ENCODE assay signal across 15 cellular contexts in genomic region chr2:173866858-173867620, GRCh38.
DNase-seq lines count a peak whose midpoint lies in the region; ATAC-seq and TF ChIP-seq lines count a peak whose summit lies in the region.
"Had no signal": no experiment of that assay in that cellular context is flagged by ENCODE, and none has a peak within 500 bp of the region (broad histone marks: within the 10 kb centered on the region; RNA-seq: fewer than 3 reads in every experiment).

No MANE protein-coding gene starts in this region.

- no CpG with 5 or more reads among the region's 11 CpGs for WGBS in neuronal stem cell (ENCODE audit: extremely low coverage in 2 of 2, insufficient read length in 2 of 2, insufficient replicate concordance in 1 of 2), 2 donors

- no peaks in the 10 kb centered on the region for H4K20me1 ChIP-seq in BLaER1 treated with 17β-estradiol and CSF1 and Interleukin-3, amounts not matched to agents 10 nM and 100 nM
- H4K20me1 ChIP-seq in GM23338 (replicated peaks; ENCODE audit: insufficient read depth), result no peaks in the 10 kb centered on the region

- H3K18ac ChIP-seq in neuronal stem cell (ENCODE audit: low read length), result no peak overlapping the region

- no peaks in the 10 kb centered on the region for H3F3A ChIP-seq in GM23338 (replicated peaks; ENCODE audit: low read depth)

- H3K27me3 Mint-ChIP-seq in GM23338 (ENCODE audit: insufficient read depth, low read depth, poor library complexity) (peaks cover 6% of the 10 kb centered on the region), WTC11 (ENCODE audit: low read depth) (no peaks in the 10 kb centered on the region)

- H3K79me2 ChIP-seq in GM23338 (replicated peaks; ENCODE audit: insufficient read depth), result no peaks in the 10 kb centered on the region

- H3K9me3 ChIP-seq in BLaER1 treated with 17β-estradiol and CSF1 and Interleukin-3, amounts not matched to agents 10 nM and 100 nM (replicated peaks in 1 of 11), result peaks cover 0 to 4% (median 0%) of the 10 kb centered on the region in 11 experiments; a peak in 3 of 22 replicates
- H3K9me3 ChIP-seq in neuronal stem cell (replicated peaks in 1 of 2; ENCODE audit: control insufficient read depth in 2 of 2, insufficient read depth in 1 of 2, low read depth in 1 of 2, low read length in 2 of 2), result no peaks in the 10 kb centered on the region

- CTCF ChIA-PET in WTC11 (lab: Charles Lee), result no interaction called here

- no peak overlapping the region for H3K4me3 ChIP-seq in BLaER1 treated with 17β-estradiol and CSF1 and Interleukin-3, amounts not matched to agents 10 nM and 100 nM
- H3K4me3 ChIP-seq in GM23338 (no peak overlapping the region), neuronal stem cell (ENCODE audit: low read length in 2 of 2) (no peak overlapping the region)

- no peaks in the 10 kb centered on the region for H3K79me1 ChIP-seq in neuronal stem cell (ENCODE audit: low read depth, low read length)

- H2AFZ ChIP-seq in GM23338, result peak overlapping the region; percentile 76; the same call in 1 of the 2 replicates
- H2AFZ ChIP-seq in neuronal stem cell (ENCODE audit: low read length), result peak overlapping the region; percentile 34

- H4K91ac ChIP-seq in neuronal stem cell (ENCODE audit: low read depth, low read length, poor library complexity), result no peak overlapping the region

- H2AK5ac ChIP-seq in neuronal stem cell (ENCODE audit: low read depth, low read length), result no peak overlapping the region

- TF ChIP-seq CTCF in GM23338 (conservative IDR thresholded peaks at IDR 0.05; ENCODE audit: low read depth in 2 of 2), result no peak
- no peak for TF ChIP-seq CTCF in WTC11 (IDR thresholded peaks at IDR 0.05)

- ATAC-seq in GM23338 (no peak), WTC11 (peak; percentile 56), GM21717 (IDR thresholded peaks at IDR 0.05; ENCODE audit: unreplicated experiment) (no peak)
- ATAC-seq: effector memory CD8-positive, alpha-beta T cell had no signal

- no peak overlapping the region for H3K27ac Mint-ChIP-seq in GM23338
- no peak overlapping the region for H3K27ac Mint-ChIP-seq in WTC11
- H3K27ac Mint-ChIP-seq: activated T-helper 1 cell treated with anti-CD3 and anti-CD28 coated beads, Interleukin-12 subunit alpha, Interleukin-12 subunit beta, Interleukin-2, Interleukin-4 antibody, amounts not matched to agents 30 ng/mL and 10 ng/mL and 1 ng/mL, durations not matched to agents 14 hours and 24 hours and 36 hours; effector memory CD8-positive, alpha-beta T cell; T-helper 1 cell treated with Interleukin-12 subunit alpha and Interleukin-12 subunit beta and Interleukin-4 antibody, amounts not matched to agents 30 μg/mL and 1 μg/mL, for 36 hours had no signal

- H2BK15ac ChIP-seq in neuronal stem cell (ENCODE audit: low read length), result peak overlapping the region; percentile 16

- H3K9me3 Mint-ChIP-seq in GM23338 (no peaks in the 10 kb centered on the region), WTC11 (peaks cover 5% of the 10 kb centered on the region)
- H3K9me3 Mint-ChIP-seq: activated T-helper 1 cell treated with anti-CD3 and anti-CD28 coated beads, Interleukin-12 subunit alpha, Interleukin-12 subunit beta, Interleukin-2, Interleukin-4 antibody, amounts not matched to agents 30 ng/mL and 10 ng/mL and 1 ng/mL, durations not matched to agents 14 hours and 24 hours and 36 hours; effector memory CD8-positive, alpha-beta T cell; T-helper 1 cell treated with Interleukin-12 subunit alpha and Interleukin-12 subunit beta and Interleukin-4 antibody, amounts not matched to agents 30 μg/mL and 1 μg/mL, for 36 hours had no signal

- H3K4me1 Mint-ChIP-seq in GM23338 (peaks cover 6% of the 10 kb centered on the region), WTC11 (peaks cover 7% of the 10 kb centered on the region)

- peaks cover 14 to 65% (median 33%) of the 10 kb centered on the region in 10 experiments for H3K4me1 ChIP-seq in BLaER1 treated with 17β-estradiol and CSF1 and Interleukin-3, amounts not matched to agents 10 nM and 100 nM
- H3K4me1 ChIP-seq in GM23338 (ENCODE audit: insufficient read depth) (peaks cover 5% of the 10 kb centered on the region; the same call in 1 of the 2 replicates), neuronal stem cell (ENCODE audit: control insufficient read depth in 2 of 2, insufficient read depth in 1 of 2, low read depth in 1 of 2, low read length in 2 of 2) (peaks cover 0 to 8% of the 10 kb centered on the region in 2 donors)

- H3K27ac ChIP-seq in BLaER1 treated with 17β-estradiol and CSF1 and Interleukin-3, amounts not matched to agents 10 nM and 100 nM, result peak overlapping the region in 8 of 11 experiments; percentile 15 to 56 (median 34); a peak in 13 of 22 replicates
- H3K27ac ChIP-seq in GM23338 (ENCODE audit: low read depth) (no peak overlapping the region), neuronal stem cell (replicated peaks; ENCODE audit: low read length) (no peak overlapping the region)
- H3K27ac ChIP-seq: KMS-11 had no signal

- H2BK5ac ChIP-seq in neuronal stem cell (ENCODE audit: low read length), result no peak overlapping the region

- H3K4me2 ChIP-seq in BLaER1 treated with 17β-estradiol and CSF1 and Interleukin-3, amounts not matched to agents 10 nM and 100 nM, result peak overlapping the region; percentile 4 to 75 (median 67); a peak in 21 of 22 replicates
- no peak overlapping the region for H3K4me2 ChIP-seq in GM23338
- H3K4me2 ChIP-seq in neuronal stem cell (ENCODE audit: insufficient read depth, low read length, poor library complexity, severe bottlenecking), result no peak overlapping the region
- H3K4me2 ChIP-seq: KMS-11 had no signal

- POLR2A ChIA-PET in WTC11 (lab: Charles Lee), result no interaction called here

- H3K4me3 Mint-ChIP-seq in GM23338, result no peak overlapping the region
- no peak overlapping the region for H3K4me3 Mint-ChIP-seq in WTC11
- H3K4me3 Mint-ChIP-seq: activated T-helper 1 cell treated with anti-CD3 and anti-CD28 coated beads, Interleukin-12 subunit alpha, Interleukin-12 subunit beta, Interleukin-2, Interleukin-4 antibody, amounts not matched to agents 30 ng/mL and 10 ng/mL and 1 ng/mL, durations not matched to agents 14 hours and 24 hours and 36 hours; effector memory CD8-positive, alpha-beta T cell; T-helper 1 cell treated with Interleukin-12 subunit alpha and Interleukin-12 subunit beta and Interleukin-4 antibody, amounts not matched to agents 30 μg/mL and 1 μg/mL, for 36 hours had no signal

- H2BK120ac ChIP-seq in neuronal stem cell (ENCODE audit: low read depth, low read length), result no peak overlapping the region

- H3K23ac ChIP-seq in neuronal stem cell (ENCODE audit: low read depth, low read length, poor library complexity), result no peak overlapping the region

- peaks cover 12% of the 10 kb centered on the region; the same call in 1 of the 2 replicates for H3K9me2 ChIP-seq in GM23338 (ENCODE audit: insufficient read depth)

- DNase-seq in GM23338 (ENCODE audit: low spot score), result no peak
- no peak for DNase-seq in WTC11 (ENCODE audit: low spot score)
- no peak for DNase-seq in neuronal stem cell (ENCODE audit: low spot score)
- DNase-seq in midbrain (lab: John Stamatoyannopoulos, UW), result no peak
- no peak for DNase-seq in activated T-cell treated with anti-CD3 and anti-CD28 coated beads for 4 hours
- DNase-seq: activated CD8-positive, alpha-beta memory T cell treated with anti-CD3 and anti-CD28 coated beads for 24 hours; central memory CD4-positive, alpha-beta T cell; effector memory CD8-positive, alpha-beta T cell; hypothalamus; NCI-H1105 had no signal

- H2BK12ac ChIP-seq in neuronal stem cell (ENCODE audit: low read length), result no peak overlapping the region

- no peak overlapping the region for H3K14ac ChIP-seq in neuronal stem cell (ENCODE audit: low read length)

- H4K8ac ChIP-seq in neuronal stem cell (ENCODE audit: low read depth, low read length), result no peak overlapping the region

- peak overlapping the region in 2 of 11 experiments; percentile 35 to 39; a peak in 1 of 22 replicates for H3K9ac ChIP-seq in BLaER1 treated with 17β-estradiol and CSF1 and Interleukin-3, amounts not matched to agents 10 nM and 100 nM
- no peak overlapping the region for H3K9ac ChIP-seq in neuronal stem cell (ENCODE audit: low read depth, low read length, poor library complexity)
- H3K9ac ChIP-seq: KMS-11 had no signal

- H3K27me3 ChIP-seq in BLaER1 treated with 17β-estradiol and CSF1 and Interleukin-3, amounts not matched to agents 10 nM and 100 nM, result no peaks in the 10 kb centered on the region
- no peaks in the 10 kb centered on the region for H3K27me3 ChIP-seq in GM23338 (ENCODE audit: insufficient read depth)
- no peaks in the 10 kb centered on the region for H3K27me3 ChIP-seq in neuronal stem cell (ENCODE audit: control insufficient read depth in 3 of 3, insufficient read depth in 3 of 3, low read depth in 1 of 3, low read length in 3 of 3)

- H3K36me3 Mint-ChIP-seq in GM23338 (ENCODE audit: low read depth) (no peaks in the 10 kb centered on the region), WTC11 (no peaks in the 10 kb centered on the region)

- no peak overlapping the region for H3K4ac ChIP-seq in neuronal stem cell (ENCODE audit: low read length)

- no peaks in the 10 kb centered on the region; a peak in 1 of 22 replicates for H3K36me3 ChIP-seq in BLaER1 treated with 17β-estradiol and CSF1 and Interleukin-3, amounts not matched to agents 10 nM and 100 nM
- H3K36me3 ChIP-seq in GM23338 (ENCODE audit: insufficient read depth), result no peaks in the 10 kb centered on the region
- H3K36me3 ChIP-seq in neuronal stem cell (replicated peaks in 1 of 2; ENCODE audit: control insufficient read depth in 2 of 2, insufficient read depth in 2 of 2, low read length in 2 of 2), result no peaks in the 10 kb centered on the region

TF ChIP-seq in GM23338, 12 proteins besides CTCF, POLR2A, EP300 and RAD21:
- no peak for TF ChIP-seq STAT1 (IDR thresholded peaks at IDR 0.05; ENCODE audit: unreplicated experiment)
- TF ChIP-seq EZH2phosphoT487 (IDR thresholded peaks at IDR 0.05; ENCODE audit: unreplicated experiment), result no peak
TF ChIP-seq in GM23338: peak in this region for 0.

TF ChIP-seq in WTC11, 78 proteins besides CTCF, POLR2A, EP300 and RAD21 (continues in another document):
- no peak for TF ChIP-seq CDX4 (CRISPR knock-in tag; IDR thresholded peaks at IDR 0.05; ENCODE audit: borderline replicate concordance)
- no peak for TF ChIP-seq EMX1 (CRISPR knock-in tag; IDR thresholded peaks at IDR 0.05)

Comparison
In these comparisons a context has a peak if more than half of its experiments do, and no peak if none do; other contexts are left out.
1. H3K27ac ChIP-seq: peak in BLaER1 treated with 17β-estradiol and CSF1 and Interleukin-3, amounts not matched to agents 10 nM and 100 nM (8 of 11); none in GM23338 (single experiment) and neuronal stem cell (single experiment).
2. H3K4me2 ChIP-seq: peak in BLaER1 treated with 17β-estradiol and CSF1 and Interleukin-3, amounts not matched to agents 10 nM and 100 nM (11 of 11); none in GM23338 (single experiment) and neuronal stem cell (single experiment).